ENCODE assay signal across 1 cellular context in the genomic region with DNA sequence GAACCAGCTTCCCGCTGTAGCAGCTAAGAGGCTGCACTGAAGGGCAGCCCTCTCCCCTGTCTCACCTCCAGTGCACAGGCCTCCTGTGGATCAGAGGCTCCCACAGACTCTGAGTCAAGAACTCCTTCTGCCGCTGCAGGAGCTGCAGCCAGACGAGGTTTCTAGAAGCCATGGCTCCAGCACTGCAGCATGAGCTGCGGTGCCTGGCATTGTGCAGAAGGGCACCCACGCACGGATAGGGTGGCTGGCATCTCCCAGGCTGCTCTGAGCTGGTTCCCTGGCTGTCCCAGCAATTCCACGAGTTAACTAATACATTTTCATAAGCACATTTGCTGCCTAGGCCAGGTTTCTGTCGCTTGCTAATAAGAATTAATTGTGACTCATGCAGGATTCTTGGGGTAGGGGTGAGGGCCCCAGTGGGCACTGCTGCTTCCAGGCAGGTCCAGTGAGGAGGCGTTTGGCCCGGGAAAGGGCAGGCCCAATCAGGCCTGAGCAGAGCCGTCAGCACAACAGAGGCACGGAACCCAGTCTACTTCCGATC.
TF ChIP-seq lines count a peak whose summit lies in the region.

No MANE protein-coding gene starts in this region.

TF ChIP-seq in H1, 55 proteins besides CTCF, POLR2A, EP300 and RAD21:
- TF ChIP-seq SRF (IDR thresholded peaks at IDR 0.05; ENCODE audit: low read depth, low read length) (no peak), MAFK (IDR thresholded peaks at IDR 0.05; ENCODE audit: low read depth, low read length) (no peak), POU5F1 (IDR thresholded peaks at IDR 0.05; ENCODE audit: low read depth, low read length) (no peak), SUZ12 (IDR thresholded peaks at IDR 0.05; ENCODE audit: low read length) (no peak), ZNF274 (IDR thresholded peaks at IDR 0.05; ENCODE audit: borderline replicate concordance, extremely low read depth, low read length) (no peak), GTF2F1 (IDR thresholded peaks at IDR 0.05; ENCODE audit: borderline replicate concordance, low read depth, low read length) (no peak), GABPA (IDR thresholded peaks at IDR 0.05; ENCODE audit: borderline replicate concordance, insufficient read depth, low read length) (no peak), TAF1 (IDR thresholded peaks at IDR 0.05; ENCODE audit: low read depth, low read length) (no peak), CHD2 (IDR thresholded peaks at IDR 0.05; ENCODE audit: low read length) (no peak), CEBPB (IDR thresholded peaks at IDR 0.05; ENCODE audit: low read depth, low read length) (no peak), ATF2 (IDR thresholded peaks at IDR 0.05; ENCODE audit: low read length) (no peak)
TF ChIP-seq in H1: peak in this region for 0.
